Comparison of ENCODE assay signal across 8 cellular contexts in the genomic region with DNA sequence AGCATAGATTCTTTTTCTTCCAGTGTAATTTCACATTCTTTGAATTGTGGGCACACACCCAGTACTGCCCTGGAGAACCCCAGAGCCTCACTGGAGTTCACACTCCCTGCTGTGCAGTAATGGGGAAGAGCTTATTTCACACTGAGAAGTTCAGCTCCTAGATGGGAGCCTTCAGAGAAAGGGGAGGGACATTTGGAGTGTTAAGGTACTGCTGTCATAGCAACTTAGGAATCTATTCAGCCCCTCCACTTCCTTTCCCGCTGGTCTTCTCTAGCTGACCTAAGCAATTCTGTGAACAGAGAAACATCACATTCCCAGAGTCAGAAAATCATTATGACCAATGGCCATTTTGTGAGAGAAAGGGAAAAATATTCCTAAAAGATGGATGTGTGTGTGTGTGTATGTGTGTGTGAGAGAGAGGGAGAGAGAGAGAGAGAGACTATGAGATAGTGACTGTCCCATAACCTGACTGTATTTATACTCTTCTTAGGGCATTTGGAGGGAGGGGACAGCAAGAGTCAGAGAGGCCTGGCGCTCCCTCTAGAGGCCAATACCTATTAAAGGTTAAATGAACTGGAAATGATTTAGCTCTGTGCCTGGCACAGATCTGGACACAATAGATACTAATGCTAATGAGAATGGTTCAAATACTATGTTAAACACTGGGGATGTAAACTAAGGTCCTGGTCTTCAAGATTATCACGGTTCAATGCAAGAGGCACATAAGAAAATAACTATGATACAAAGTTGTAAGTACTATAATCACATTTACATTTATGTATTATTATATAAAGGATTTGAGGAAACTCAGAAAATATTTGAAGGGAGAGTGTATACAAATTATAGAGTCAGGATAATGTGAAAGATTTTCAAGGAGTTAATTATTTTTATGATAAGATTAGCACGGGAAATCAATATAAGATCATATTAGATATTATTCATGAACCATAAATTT. TPM values are rescaled to one million over a fixed set of nuclear protein-coding genes. Genes with fewer than 3 reads are reported as not detected.
A peak's percentile ranks its signal among the peaks of the same experiment; 100 is the strongest.
DNase-seq lines count a peak whose midpoint lies in the region; ATAC-seq and TF ChIP-seq lines count a peak whose summit lies in the region.

No MANE protein-coding gene starts in this region.

- POLR2A ChIA-PET in Panc1 (lab: Charles Lee): interaction anchor here (0.9 kb wide), 1 partner anchor 168 kb away, joined by 4 read pairs; no protein-coding TSS in a partner anchor

- peak overlapping the region; percentile 25 for H3K4me3 Mint-ChIP-seq in GM23338

- in situ Hi-C loops in Panc1 (cut with HindIII; ENCODE audit: low pct_unique_long_range_greater_than_20kb, low sequenced_read_pairs): no loop called here
- in situ Hi-C loops in astrocyte of the spinal cord (cut with HindIII; ENCODE audit: low sequenced_read_pairs): no loop called here

- H3K27ac ChIP-seq in GM23338 (ENCODE audit: low read depth): no peak overlapping the region
- H3K27ac ChIP-seq in Panc1 (ENCODE audit: low read length): no peak overlapping the region
- no peak overlapping the region for H3K27ac ChIP-seq in spleen

- H3K9me3 Mint-ChIP-seq in GM23338: no peaks in the 10 kb centered on the region

- H3K27me3 ChIP-seq in GM23338 (ENCODE audit: insufficient read depth) (peaks cover 17% of the 10 kb centered on the region), Panc1 (ENCODE audit: control insufficient read depth, insufficient read depth, low read length) (peaks cover 2% of the 10 kb centered on the region; the same call in 1 of the 2 replicates), spleen (replicated peaks in 1 of 7) (no peaks in the 10 kb centered on the region)

- H3K27ac Mint-ChIP-seq in GM23338: peak overlapping the region; percentile 16

- H3K36me3 Mint-ChIP-seq in GM23338 (ENCODE audit: low read depth): no peaks in the 10 kb centered on the region

- peaks cover 24% of the 10 kb centered on the region for H3K4me1 Mint-ChIP-seq in GM23338

- BruUV-seq in Panc1 (replicated peaks; lab: Mats Ljungman, UMichigan): no TSS peak

- peak; percentile 96 for ATAC-seq in GM23338
- ATAC-seq in Panc1: peak; percentile 84

- peaks cover 11% of the 10 kb centered on the region for H3K4me1 ChIP-seq in GM23338 (ENCODE audit: insufficient read depth)
- H3K4me1 ChIP-seq in Panc1 (ENCODE audit: control insufficient read depth, insufficient read depth, low read length): no peaks in the 10 kb centered on the region; the same call in 1 of the 2 replicates
- peaks cover 0 to 7% (median 0%) of the 10 kb centered on the region in 6 donors for H3K4me1 ChIP-seq in spleen

- H3K36me3 ChIP-seq in GM23338 (ENCODE audit: insufficient read depth): no peaks in the 10 kb centered on the region
- no peaks in the 10 kb centered on the region for H3K36me3 ChIP-seq in Panc1 (ENCODE audit: control insufficient read depth, insufficient read depth, low read length)
- no peaks in the 10 kb centered on the region for H3K36me3 ChIP-seq in spleen

- no peaks in the 10 kb centered on the region for H3K79me2 ChIP-seq in GM23338 (replicated peaks; ENCODE audit: insufficient read depth)

- H3K4me3 ChIP-seq in GM23338: peak overlapping the region; percentile 24
- no peak overlapping the region for H3K4me3 ChIP-seq in Panc1 (ENCODE audit: low read depth in 2 of 2, low read length in 2 of 2)
- no peak overlapping the region for H3K4me3 ChIP-seq in astrocyte of the spinal cord (ENCODE audit: low read depth, low read length)
- no peak overlapping the region for H3K4me3 ChIP-seq in spleen

- intact Hi-C loops in Panc1 (cut with micrococcal nuclease; ENCODE audit: unreplicated experiment): loop anchor here (5.0 to 10.0 kb wide), 2 partner anchors 536 to 619 kb away; a partner anchor contains a TSS
- intact Hi-C loops in spleen (cut with DNase I; ENCODE audit: low total_unique reads): no loop called here

- peaks cover 8% of the 10 kb centered on the region for H3K27me3 Mint-ChIP-seq in GM23338 (ENCODE audit: insufficient read depth, low read depth, poor library complexity)

- DNase-seq in NCI-H2196 (lab: John Stamatoyannopoulos, UW; ENCODE audit: unreplicated experiment) (peak; percentile 25), NCI-H2196 treated with DMSO at 0.1 percent for 48 hours (lab: John Stamatoyannopoulos, UW; ENCODE audit: unreplicated experiment) (no peak), GM23338 (ENCODE audit: low spot score) (peak; percentile 94), HuH-7.5 (ENCODE audit: low spot score) (peak; percentile 10), Panc1 (ENCODE audit: low read depth, low spot score) (no peak), astrocyte of the spinal cord (ENCODE audit: low read depth, low spot score) (peak; percentile 89), iPS DF 4.7 (ENCODE audit: extremely low read depth, low spot score) (peak; percentile 66), spleen (no peak)

- no peaks in the 10 kb centered on the region for H4K20me1 ChIP-seq in GM23338 (replicated peaks; ENCODE audit: insufficient read depth)

- H2AFZ ChIP-seq in GM23338: no peak overlapping the region

- TF ChIP-seq CTCF in GM23338 (conservative IDR thresholded peaks at IDR 0.05; ENCODE audit: low read depth in 2 of 2): peak; percentile 88 to 95
- peak; percentile 78 for TF ChIP-seq CTCF in Panc1 (IDR thresholded peaks at IDR 0.05)
- peak; percentile 74 for TF ChIP-seq CTCF in astrocyte of the spinal cord (IDR thresholded peaks at IDR 0.05; ENCODE audit: low read depth, low read length)
- peak in 9 of 11 experiments; percentile 20 to 65 (median 52) for TF ChIP-seq CTCF in spleen (IDR thresholded peaks at IDR 0.05 in 8 of 11, conservative IDR thresholded peaks at IDR 0.05 in 3 of 11)

- WGBS in spleen, 5 donors: 29 to 40% (median 32%) methylated on average over 4 of the region's 4 CpGs

- no peaks in the 10 kb centered on the region for H3K9me3 ChIP-seq in Panc1 (ENCODE audit: control insufficient read depth, insufficient read depth, low read depth, low read length)
- H3K9me3 ChIP-seq in spleen: no peaks in the 10 kb centered on the region

- no peaks in the 10 kb centered on the region for H3F3A ChIP-seq in GM23338 (replicated peaks; ENCODE audit: low read depth)

- no peaks in the 10 kb centered on the region for H3K9me2 ChIP-seq in GM23338 (ENCODE audit: insufficient read depth)

- CTCF ChIA-PET in Panc1 (lab: Charles Lee): interaction anchor here (0.6 to 1.1 kb wide), 6 partner anchors 12 to 530 kb away, joined by 3 to 5 read pairs (median 4); no protein-coding TSS in a partner anchor

- no peak for TF ChIP-seq POLR2A in spleen (IDR thresholded peaks at IDR 0.05)

- peak overlapping the region; percentile 39 for H3K4me2 ChIP-seq in GM23338

TF ChIP-seq in GM23338, 12 proteins besides CTCF, POLR2A, EP300 and RAD21:
- TF ChIP-seq, protein P1, sequence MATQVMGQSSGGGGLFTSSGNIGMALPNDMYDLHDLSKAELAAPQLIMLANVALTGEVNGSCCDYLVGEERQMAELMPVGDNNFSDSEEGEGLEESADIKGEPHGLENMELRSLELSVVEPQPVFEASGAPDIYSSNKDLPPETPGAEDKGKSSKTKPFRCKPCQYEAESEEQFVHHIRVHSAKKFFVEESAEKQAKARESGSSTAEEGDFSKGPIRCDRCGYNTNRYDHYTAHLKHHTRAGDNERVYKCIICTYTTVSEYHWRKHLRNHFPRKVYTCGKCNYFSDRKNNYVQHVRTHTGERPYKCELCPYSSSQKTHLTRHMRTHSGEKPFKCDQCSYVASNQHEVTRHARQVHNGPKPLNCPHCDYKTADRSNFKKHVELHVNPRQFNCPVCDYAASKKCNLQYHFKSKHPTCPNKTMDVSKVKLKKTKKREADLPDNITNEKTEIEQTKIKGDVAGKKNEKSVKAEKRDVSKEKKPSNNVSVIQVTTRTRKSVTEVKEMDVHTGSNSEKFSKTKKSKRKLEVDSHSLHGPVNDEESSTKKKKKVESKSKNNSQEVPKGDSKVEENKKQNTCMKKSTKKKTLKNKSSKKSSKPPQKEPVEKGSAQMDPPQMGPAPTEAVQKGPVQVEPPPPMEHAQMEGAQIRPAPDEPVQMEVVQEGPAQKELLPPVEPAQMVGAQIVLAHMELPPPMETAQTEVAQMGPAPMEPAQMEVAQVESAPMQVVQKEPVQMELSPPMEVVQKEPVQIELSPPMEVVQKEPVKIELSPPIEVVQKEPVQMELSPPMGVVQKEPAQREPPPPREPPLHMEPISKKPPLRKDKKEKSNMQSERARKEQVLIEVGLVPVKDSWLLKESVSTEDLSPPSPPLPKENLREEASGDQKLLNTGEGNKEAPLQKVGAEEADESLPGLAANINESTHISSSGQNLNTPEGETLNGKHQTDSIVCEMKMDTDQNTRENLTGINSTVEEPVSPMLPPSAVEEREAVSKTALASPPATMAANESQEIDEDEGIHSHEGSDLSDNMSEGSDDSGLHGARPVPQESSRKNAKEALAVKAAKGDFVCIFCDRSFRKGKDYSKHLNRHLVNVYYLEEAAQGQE (IDR thresholded peaks at IDR 0.05; ENCODE audit: unreplicated experiment): no peak
- TF ChIP-seq NANOG (IDR thresholded peaks at IDR 0.05; ENCODE audit: borderline replicate concordance) (peak; percentile 57; the same call in 1 of the 2 replicates), ZNF114 (CRISPR knock-in tag; IDR thresholded peaks at IDR 0.05) (no peak)

RNA-seq across cellular contexts. Expression of a gene that starts 41.5 kb away (rescaled TPM):
- 79.1 and 95.1 TPM in 2 replicates for total RNA-seq in GM23338 (2014; rRNA removed; shearing (Covaris generic))
- polyA plus RNA-seq in GM23338 (2016; fragmentation: Nextera tagmentation; extraction: Ambion mirVana) (33.1 and 43.1 TPM in 2 replicates), spleen (10 to 100 TPM in 2 of 3 donors, 1 to 10 TPM in 1; 8.0 to 16.2 (median 14.0) TPM)
- total RNA-seq in Panc1 (2021; ENCODE audit: unreplicated experiment) (100 TPM), spleen (10 to 100 TPM; 40.0 to 61.0 (median 49.9) TPM)
- 72.1 TPM for polyA plus RNA-seq in Panc1 (2012; ENCODE audit: insufficient read length)

Comparison
In these comparisons a context has a peak if more than half of its experiments do, and no peak if none do; other contexts are left out.
1. DNase-seq: peak in NCI-H2196 (single experiment), GM23338 (single experiment), HuH-7.5 (single experiment), astrocyte of the spinal cord (single experiment) and iPS DF 4.7 (single experiment); none in NCI-H2196 treated with DMSO at 0.1 percent for 48 hours (single experiment), Panc1 (single experiment) and spleen (single experiment).
2. Peak in every context shown above with its lines, with median percentiles within 50 percentile points of each other: CTCF ChIP-seq.